8 cellular contexts compared by ENCODE assay signal in genomic region chr17:75262112-75262606, GRCh38. TPM values are rescaled to one million over a fixed set of nuclear protein-coding genes. Genes with fewer than 3 reads are reported as not detected.
DNase-seq lines count a peak whose midpoint lies in the region; ATAC-seq and TF ChIP-seq lines count a peak whose summit lies in the region.

No MANE protein-coding gene starts in this region.

- H3K36me3 ChIP-seq in CD8-positive, alpha-beta T cell (ENCODE audit: insufficient read depth, low read length) = peaks cover 18% of the 10 kb centered on the region
- H3K36me3 ChIP-seq in adrenal gland (replicated peaks in 1 of 2) (peaks cover 0 to 38% of the 10 kb centered on the region in 2 donors), testis (ENCODE audit: low read depth, missing control alignments) (no peaks in the 10 kb centered on the region)

- CTCF ChIA-PET in CD8-positive, alpha-beta T cell (lab: Charles Lee) = interaction anchor here (0.7 to 4.0 kb wide), 12 partner anchors 9 to 642 kb away, joined by 3 to 45 read pairs (median 4); partner anchors contain the start of genes MIF4GD, MRPL38, NUP85 and SLC25A19

- POLR2A ChIA-PET in CD8-positive, alpha-beta T cell (lab: Charles Lee) = interaction anchor here (0.6 to 4.3 kb wide), 16 partner anchors 9 to 1463 kb away, joined by 3 to 71 read pairs (median 4); partner anchors contain the start of genes ATP5PD, GRB2, MIF4GD and MRPL58

- intact Hi-C loops in CD8-positive, alpha-beta T cell (cut with DNase I, micrococcal nuclease) = loop anchor here (10.0 kb wide), 2 partner anchors 217 to 523 kb away; partner anchors contain the start of genes ATP5PD (in 1 of the 2), KCTD2 (in 1 of the 2) and UNK (in 1 of the 2)
- intact Hi-C loops in adrenal gland (cut with DNase I) (no loop called here), testis (cut with DNase I; ENCODE audit: low total_unique reads) (no loop called here)

- TF ChIP-seq POLR2A in adrenal gland (IDR thresholded peaks at IDR 0.05) (no peak), testis (IDR thresholded peaks at IDR 0.05) (no peak)

- H3K27ac Mint-ChIP-seq in CD8-positive, alpha-beta T cell = peak overlapping the region; percentile 100

- H3K36me3 Mint-ChIP-seq in CD8-positive, alpha-beta T cell = peaks cover 59% of the 10 kb centered on the region

- H3K9me3 ChIP-seq in CD8-positive, alpha-beta T cell (ENCODE audit: low read length) = no peaks in the 10 kb centered on the region
- H3K9me3 ChIP-seq in adrenal gland (replicated peaks in 1 of 3) = no peaks in the 10 kb centered on the region
- H3K9me3 ChIP-seq in testis = no peaks in the 10 kb centered on the region

- no peak for ATAC-seq in CD8-positive, alpha-beta T cell
- ATAC-seq in HG03045 (IDR thresholded peaks at IDR 0.05; ENCODE audit: unreplicated experiment) (peak; percentile 3), GM19395 (IDR thresholded peaks at IDR 0.05; ENCODE audit: unreplicated experiment) (no peak)

- H3K4me1 ChIP-seq in CD8-positive, alpha-beta T cell (ENCODE audit: insufficient read depth, low read length) = peaks cover 27% of the 10 kb centered on the region
- H3K4me1 ChIP-seq in adrenal gland (replicated peaks in 1 of 2) (peaks cover 14 to 26% of the 10 kb centered on the region in 2 donors), testis (peaks cover 15% of the 10 kb centered on the region)

- TF ChIP-seq CTCF in CD8-positive, alpha-beta T cell (IDR thresholded peaks at IDR 0.05) = no peak
- TF ChIP-seq CTCF in adrenal gland (IDR thresholded peaks at IDR 0.05) (no peak), testis (IDR thresholded peaks at IDR 0.05) (no peak)

- H3K27me3 ChIP-seq in CD8-positive, alpha-beta T cell (ENCODE audit: insufficient read depth, low read length) = no peaks in the 10 kb centered on the region
- H3K27me3 ChIP-seq in adrenal gland (no peaks in the 10 kb centered on the region), layer of hippocampus (ENCODE audit: control insufficient read depth, insufficient read depth, low read length) (no peaks in the 10 kb centered on the region), testis (no peaks in the 10 kb centered on the region)

- peak overlapping the region; percentile 100 for H3K27ac ChIP-seq in CD8-positive, alpha-beta T cell (ENCODE audit: low read depth, low read length)
- H3K27ac ChIP-seq in adrenal gland (peak overlapping the region; percentile 86 to 99 (median 95)), layer of hippocampus (ENCODE audit: low read depth, low read length) (peak overlapping the region; percentile 99), testis (peak overlapping the region; percentile 83 to 99)

- peak overlapping the region; percentile 97 for H3K4me3 ChIP-seq in CD8-positive, alpha-beta T cell (ENCODE audit: low read depth, low read length)
- peak overlapping the region; percentile 68 to 99 (median 92) for H3K4me3 ChIP-seq in adrenal gland
- H3K4me3 ChIP-seq in testis = peak overlapping the region; percentile 94 to 100

- H3K4me3 Mint-ChIP-seq in CD8-positive, alpha-beta T cell = peak overlapping the region; percentile 99

- DNase-seq in CD8-positive, alpha-beta T cell = no peak
- DNase-seq in adrenal gland (no peak), testis (no peak), glomerular visceral epithelial cell (ENCODE audit: extremely low spot score) (no peak), kidney glomerular epithelial cell (lab: John Stamatoyannopoulos, UW) (no peak)

- 0 to 2% (median 1%) methylated on average over 5 to 23 of the region's 23 CpGs for WGBS in adrenal gland, 4 donors
- WGBS in testis, 2 donors = 1 to 3% methylated on average over 8 to 23 of the region's 23 CpGs

- no peaks in the 10 kb centered on the region for H3K27me3 Mint-ChIP-seq in CD8-positive, alpha-beta T cell (ENCODE audit: low read depth)

- no peaks in the 10 kb centered on the region for H3K9me3 Mint-ChIP-seq in CD8-positive, alpha-beta T cell

- peaks cover 42% of the 10 kb centered on the region for H3K4me1 Mint-ChIP-seq in CD8-positive, alpha-beta T cell (ENCODE audit: low read depth)

RNA-seq across cellular contexts. Expression of gene MRPS7, which starts 0.5 kb away (rescaled TPM):
- 10 to 100 TPM; 42.0 to 43.9 TPM for total RNA-seq in CD8-positive, alpha-beta T cell
- 10 to 100 TPM; 47.7 to 91.4 (median 69.6) TPM for total RNA-seq in adrenal gland
- 100 to 1,000 TPM in 1 of 3 donors, 10 to 100 TPM in 2; 52.5 to 112 (median 87.7) TPM for polyA plus RNA-seq in adrenal gland
- 10 to 100 TPM; 53.3 to 72.9 TPM for total RNA-seq in testis
- 83.5 TPM for polyA plus RNA-seq in testis (ENCODE audit: insufficient read depth, low read depth, low replicate concordance)

RNA-seq across cellular contexts. Expression of gene GGA3, which starts 0.8 kb away (rescaled TPM):
- 100 to 1,000 TPM; 103 to 107 TPM for total RNA-seq in CD8-positive, alpha-beta T cell
- total RNA-seq in adrenal gland (10 to 100 TPM in 7 of 8 donors, 1 to 10 TPM in 1; 8.0 to 36.9 (median 24.6) TPM), testis (10 to 100 TPM; 46.8 to 50.2 TPM)
- polyA plus RNA-seq in adrenal gland (10 to 100 TPM; 23.2 to 51.5 (median 24.1) TPM), testis (ENCODE audit: insufficient read depth, low read depth, low replicate concordance) (42.9 TPM)

RNA-seq across cellular contexts. Expression of gene MIF4GD, which starts 8.9 kb away (rescaled TPM):
- total RNA-seq in CD8-positive, alpha-beta T cell = 10 to 100 TPM; 30.9 to 32.7 TPM
- total RNA-seq in adrenal gland = 10 to 100 TPM; 18.1 to 53.0 (median 29.4) TPM
- polyA plus RNA-seq in adrenal gland = 10 to 100 TPM; 10.7 to 15.1 (median 14.8) TPM
- total RNA-seq in testis = 10 to 100 TPM; 34.5 to 35.3 TPM
- polyA plus RNA-seq in testis (ENCODE audit: insufficient read depth, low read depth, low replicate concordance) = 37.1 TPM

RNA-seq across cellular contexts. Expression of gene SLC25A19, which starts 27.1 kb away (rescaled TPM):
- 10 to 100 TPM; 14.4 to 14.8 TPM for total RNA-seq in CD8-positive, alpha-beta T cell
- total RNA-seq in adrenal gland (10 to 100 TPM; 15.8 to 63.9 (median 25.3) TPM), testis (10 to 100 TPM; 34.3 to 44.6 TPM)
- polyA plus RNA-seq in adrenal gland (10 to 100 TPM; 23.6 to 38.4 (median 32.7) TPM), testis (ENCODE audit: insufficient read depth, low read depth, low replicate concordance) (98.0 TPM)

RNA-seq across cellular contexts. Expression of gene NUP85, which starts 56.7 kb away (rescaled TPM):
- total RNA-seq in CD8-positive, alpha-beta T cell = 10 to 100 TPM; 57.4 to 65.3 TPM
- total RNA-seq in adrenal gland (10 to 100 TPM; 18.7 to 53.8 (median 33.5) TPM), testis (10 to 100 TPM; 57.8 to 76.1 TPM)
- polyA plus RNA-seq in adrenal gland (10 to 100 TPM; 24.1 to 51.5 (median 40.0) TPM), testis (ENCODE audit: insufficient read depth, low read depth, low replicate concordance) (52.6 TPM)

Comparison
In these comparisons a context has a peak if more than half of its experiments do, and no peak if none do; other contexts are left out.
1. intact Hi-C loops: an anchor here in CD8-positive, alpha-beta T cell (10.0 kb wide); none called in adrenal gland and testis.